Comparison of ENCODE assay signal across 10 cellular contexts in genomic region chr10:93384006-93384405, GRCh38.
DNase-seq lines count a peak whose midpoint lies in the region; ATAC-seq and TF ChIP-seq lines count a peak whose summit lies in the region.
"Had no signal": no experiment of that assay in that cellular context is flagged by ENCODE, and none has a peak within 500 bp of the region (broad histone marks: within the 10 kb centered on the region; RNA-seq: fewer than 3 reads in every experiment).

No MANE protein-coding gene starts in this region.

- H3K9ac ChIP-seq in subcutaneous abdominal adipose tissue (ENCODE audit: low read length in 5 of 5): no peak overlapping the region

- TF ChIP-seq CTCF in RWPE1 (conservative IDR thresholded peaks at IDR 0.05; ENCODE audit: low read depth): no peak
- TF ChIP-seq CTCF in GM10248 (IDR thresholded peaks at IDR 0.05; ENCODE audit: control extremely low read depth, extremely low read depth, low read depth, missing control alignments): no peak

- H3K27me3 ChIP-seq in subcutaneous abdominal adipose tissue (ENCODE audit: control insufficient read depth in 5 of 5, insufficient read depth in 4 of 5, low read length in 5 of 5): no peaks in the 10 kb centered on the region

- H3K9me3 ChIP-seq in subcutaneous abdominal adipose tissue (ENCODE audit: control insufficient read depth in 5 of 5, low read length in 5 of 5): no peaks in the 10 kb centered on the region

- no peak overlapping the region for H3K4me3 ChIP-seq in subcutaneous abdominal adipose tissue (ENCODE audit: low read depth in 1 of 5, low read length in 5 of 5)

- H3K36me3 ChIP-seq in subcutaneous abdominal adipose tissue (ENCODE audit: control insufficient read depth in 5 of 5, insufficient read depth in 5 of 5, low read length in 5 of 5): peaks cover 12 to 65% (median 38%) of the 10 kb centered on the region in 5 donors

- H3K27ac ChIP-seq in RWPE1 (peak overlapping the region; percentile 95), subcutaneous abdominal adipose tissue (ENCODE audit: low read depth, low read length) (peak overlapping the region; percentile 12)

- DNase-seq in HK-2 (ENCODE audit: unreplicated experiment) (peak; percentile 41), RWPE1 (ENCODE audit: low spot score) (peak; percentile 98), glomerular visceral epithelial cell (ENCODE audit: extremely low spot score) (peak; percentile 64), RKO (ENCODE audit: low spot score) (no peak), GM10248 (ENCODE audit: extremely low spot score) (no peak), NCI-H82 (lab: John Stamatoyannopoulos, UW) (no peak)
- DNase-seq: glutamatergic neuron, NCI-H1436 treated with DMSO at 0.1 percent for 48 hours had no signal

- ATAC-seq in HG02759 (IDR thresholded peaks at IDR 0.05; ENCODE audit: unreplicated experiment): no peak

- CTCF ChIA-PET in RWPE1 (lab: Yijun Ruan, JAX) (interaction anchor here (0.9 to 1.9 kb wide), 3 partner anchors 10 to 98 kb away, joined by 3 to 11 read pairs (median 3); partner anchors contain the start of gene MYOF), GM10248 (lab: Yijun Ruan, JAX) (interaction anchor here (1.3 to 2.8 kb wide), 2 partner anchors 8 to 98 kb away, joined by 3 to 18 read pairs; partner anchors contain the start of gene MYOF)

- POLR2A ChIA-PET in RWPE1 (lab: Yijun Ruan, JAX; ENCODE audit: low non-redundant PET): interaction anchor here (1.0 kb wide), 1 partner anchor 98 kb away, joined by 4 read pairs; the partner anchor contains the start of gene MYOF
- POLR2A ChIA-PET in GM10248 (lab: Yijun Ruan, JAX): no interaction called here

- peaks cover 2 to 31% (median 16%) of the 10 kb centered on the region in 5 donors for H3K4me1 ChIP-seq in subcutaneous abdominal adipose tissue (ENCODE audit: control insufficient read depth in 5 of 5, insufficient read depth in 5 of 5, low read length in 5 of 5)

Comparison
In these comparisons a context has a peak if more than half of its experiments do, and no peak if none do; other contexts are left out.
1. DNase-seq: peak in HK-2 (single experiment), RWPE1 (single experiment) and glomerular visceral epithelial cell (single experiment); none in RKO (single experiment), GM10248 (single experiment) and NCI-H82 (single experiment).